In genomic region chr13:42334329-42334706, GRCh38 we compare ENCODE assay signal across 9 cellular contexts.
DNase-seq lines count a peak whose midpoint lies in the region; ATAC-seq and TF ChIP-seq lines count a peak whose summit lies in the region.
"Had no signal": no experiment of that assay in that cellular context is flagged by ENCODE, and none has a peak within 500 bp of the region (broad histone marks: within the 10 kb centered on the region; RNA-seq: fewer than 3 reads in every experiment).

No MANE protein-coding gene starts in this region.

- no peaks in the 10 kb centered on the region for H4K20me1 ChIP-seq in GM23338 (replicated peaks; ENCODE audit: insufficient read depth)

- DNase-seq in DMS 273 (lab: John Stamatoyannopoulos, UW; ENCODE audit: unreplicated experiment) (peak; percentile 20), DMS 273 treated with DMSO at 0.1 percent for 48 hours (lab: John Stamatoyannopoulos, UW) (no peak), GM23338 (ENCODE audit: low spot score) (no peak), NCI-H774 (lab: John Stamatoyannopoulos, UW) (peak; percentile 1), memory B cell (ENCODE audit: low spot score in 2 of 2) (no peak), retina (no peak), gastrocnemius medialis (no peak), NCI-H1694 treated with DMSO at 0.1 percent for 48 hours (lab: John Stamatoyannopoulos, UW) (no peak)
- DNase-seq: T-cell had no signal

- H3K4me3 ChIP-seq in GM23338, result no peak overlapping the region
- no peak overlapping the region for H3K4me3 ChIP-seq in gastrocnemius medialis

- peak overlapping the region; percentile 33; the same call in 1 of the 2 replicates for H3K27ac Mint-ChIP-seq in GM23338
- peak overlapping the region; percentile 36 for H3K27ac Mint-ChIP-seq in memory B cell

- H3K79me2 ChIP-seq in GM23338 (replicated peaks; ENCODE audit: insufficient read depth), result no peaks in the 10 kb centered on the region

- peak; percentile 66 for ATAC-seq in GM23338
- ATAC-seq in memory B cell (ENCODE audit: low read depth), result peak; percentile 56
- ATAC-seq in gastrocnemius medialis, result no peak

- H3K4me1 Mint-ChIP-seq in GM23338, result peaks cover 10% of the 10 kb centered on the region; the same call in 2 of the 3 replicates
- peaks cover 14% of the 10 kb centered on the region for H3K4me1 Mint-ChIP-seq in memory B cell

- H3K9me3 Mint-ChIP-seq in GM23338, result no peaks in the 10 kb centered on the region; the same call in 2 of the 3 replicates
- no peaks in the 10 kb centered on the region for H3K9me3 Mint-ChIP-seq in memory B cell
- H3K9me3 Mint-ChIP-seq: T-cell had no signal

- H3K27me3 ChIP-seq in GM23338 (ENCODE audit: insufficient read depth), result no peaks in the 10 kb centered on the region
- H3K27me3 ChIP-seq in gastrocnemius medialis, result no peaks in the 10 kb centered on the region

- no peak for TF ChIP-seq POLR2A in gastrocnemius medialis (IDR thresholded peaks at IDR 0.05)

- no peaks in the 10 kb centered on the region for H3K9me3 ChIP-seq in gastrocnemius medialis

- H2AFZ ChIP-seq in GM23338, result peak overlapping the region; percentile 33; the same call in 1 of the 2 replicates

- H3K27ac ChIP-seq in GM23338 (ENCODE audit: low read depth) (no peak overlapping the region), gastrocnemius medialis (no peak overlapping the region)

- H3K4me1 ChIP-seq in GM23338 (ENCODE audit: insufficient read depth) (no peaks in the 10 kb centered on the region; the same call in 1 of the 2 replicates), gastrocnemius medialis (no peaks in the 10 kb centered on the region)

- intact Hi-C loops in gastrocnemius medialis (cut with DNase I; ENCODE audit: low total_unique reads), result no loop called here

- H3K27me3 Mint-ChIP-seq in GM23338 (ENCODE audit: insufficient read depth, low read depth, poor library complexity) (peaks cover 3% of the 10 kb centered on the region), memory B cell (no peaks in the 10 kb centered on the region)
- H3K27me3 Mint-ChIP-seq: T-cell had no signal

- H3K36me3 Mint-ChIP-seq in GM23338 (ENCODE audit: low read depth), result no peaks in the 10 kb centered on the region
- H3K36me3 Mint-ChIP-seq in memory B cell, result peaks cover 3% of the 10 kb centered on the region
- H3K36me3 Mint-ChIP-seq: T-cell had no signal

- H3K4me3 Mint-ChIP-seq in GM23338, result no peak overlapping the region
- no peak overlapping the region for H3K4me3 Mint-ChIP-seq in memory B cell
- H3K4me3 Mint-ChIP-seq: T-cell had no signal

- 0 out of 2 replicates have a peak, but pooled peaks cover 2% of the 10 kb centered on the region for H3K9me2 ChIP-seq in GM23338 (ENCODE audit: insufficient read depth)

- in situ Hi-C loops in gastrocnemius medialis (cut with MboI; ENCODE audit: low sequenced_read_pairs in 4 of 4), result no loop called here

- H3K36me3 ChIP-seq in GM23338 (ENCODE audit: insufficient read depth) (no peaks in the 10 kb centered on the region), gastrocnemius medialis (no peaks in the 10 kb centered on the region)

- no peak overlapping the region for H3K4me2 ChIP-seq in GM23338

- no peaks in the 10 kb centered on the region for H3F3A ChIP-seq in GM23338 (replicated peaks; ENCODE audit: low read depth)

- no peak for TF ChIP-seq CTCF in GM23338 (conservative IDR thresholded peaks at IDR 0.05; ENCODE audit: low read depth in 2 of 2)
- no peak for TF ChIP-seq CTCF in gastrocnemius medialis (IDR thresholded peaks at IDR 0.05 in 4 of 5, conservative IDR thresholded peaks at IDR 0.05 in 1 of 5)

TF ChIP-seq in GM23338, 12 proteins besides CTCF, POLR2A, EP300 and RAD21 (continues in another document):
- no peak for TF ChIP-seq EZH2phosphoT487 (IDR thresholded peaks at IDR 0.05; ENCODE audit: unreplicated experiment)
- TF ChIP-seq REST (IDR thresholded peaks at IDR 0.05; ENCODE audit: unreplicated experiment), result no peak
- TF ChIP-seq, protein P1, sequence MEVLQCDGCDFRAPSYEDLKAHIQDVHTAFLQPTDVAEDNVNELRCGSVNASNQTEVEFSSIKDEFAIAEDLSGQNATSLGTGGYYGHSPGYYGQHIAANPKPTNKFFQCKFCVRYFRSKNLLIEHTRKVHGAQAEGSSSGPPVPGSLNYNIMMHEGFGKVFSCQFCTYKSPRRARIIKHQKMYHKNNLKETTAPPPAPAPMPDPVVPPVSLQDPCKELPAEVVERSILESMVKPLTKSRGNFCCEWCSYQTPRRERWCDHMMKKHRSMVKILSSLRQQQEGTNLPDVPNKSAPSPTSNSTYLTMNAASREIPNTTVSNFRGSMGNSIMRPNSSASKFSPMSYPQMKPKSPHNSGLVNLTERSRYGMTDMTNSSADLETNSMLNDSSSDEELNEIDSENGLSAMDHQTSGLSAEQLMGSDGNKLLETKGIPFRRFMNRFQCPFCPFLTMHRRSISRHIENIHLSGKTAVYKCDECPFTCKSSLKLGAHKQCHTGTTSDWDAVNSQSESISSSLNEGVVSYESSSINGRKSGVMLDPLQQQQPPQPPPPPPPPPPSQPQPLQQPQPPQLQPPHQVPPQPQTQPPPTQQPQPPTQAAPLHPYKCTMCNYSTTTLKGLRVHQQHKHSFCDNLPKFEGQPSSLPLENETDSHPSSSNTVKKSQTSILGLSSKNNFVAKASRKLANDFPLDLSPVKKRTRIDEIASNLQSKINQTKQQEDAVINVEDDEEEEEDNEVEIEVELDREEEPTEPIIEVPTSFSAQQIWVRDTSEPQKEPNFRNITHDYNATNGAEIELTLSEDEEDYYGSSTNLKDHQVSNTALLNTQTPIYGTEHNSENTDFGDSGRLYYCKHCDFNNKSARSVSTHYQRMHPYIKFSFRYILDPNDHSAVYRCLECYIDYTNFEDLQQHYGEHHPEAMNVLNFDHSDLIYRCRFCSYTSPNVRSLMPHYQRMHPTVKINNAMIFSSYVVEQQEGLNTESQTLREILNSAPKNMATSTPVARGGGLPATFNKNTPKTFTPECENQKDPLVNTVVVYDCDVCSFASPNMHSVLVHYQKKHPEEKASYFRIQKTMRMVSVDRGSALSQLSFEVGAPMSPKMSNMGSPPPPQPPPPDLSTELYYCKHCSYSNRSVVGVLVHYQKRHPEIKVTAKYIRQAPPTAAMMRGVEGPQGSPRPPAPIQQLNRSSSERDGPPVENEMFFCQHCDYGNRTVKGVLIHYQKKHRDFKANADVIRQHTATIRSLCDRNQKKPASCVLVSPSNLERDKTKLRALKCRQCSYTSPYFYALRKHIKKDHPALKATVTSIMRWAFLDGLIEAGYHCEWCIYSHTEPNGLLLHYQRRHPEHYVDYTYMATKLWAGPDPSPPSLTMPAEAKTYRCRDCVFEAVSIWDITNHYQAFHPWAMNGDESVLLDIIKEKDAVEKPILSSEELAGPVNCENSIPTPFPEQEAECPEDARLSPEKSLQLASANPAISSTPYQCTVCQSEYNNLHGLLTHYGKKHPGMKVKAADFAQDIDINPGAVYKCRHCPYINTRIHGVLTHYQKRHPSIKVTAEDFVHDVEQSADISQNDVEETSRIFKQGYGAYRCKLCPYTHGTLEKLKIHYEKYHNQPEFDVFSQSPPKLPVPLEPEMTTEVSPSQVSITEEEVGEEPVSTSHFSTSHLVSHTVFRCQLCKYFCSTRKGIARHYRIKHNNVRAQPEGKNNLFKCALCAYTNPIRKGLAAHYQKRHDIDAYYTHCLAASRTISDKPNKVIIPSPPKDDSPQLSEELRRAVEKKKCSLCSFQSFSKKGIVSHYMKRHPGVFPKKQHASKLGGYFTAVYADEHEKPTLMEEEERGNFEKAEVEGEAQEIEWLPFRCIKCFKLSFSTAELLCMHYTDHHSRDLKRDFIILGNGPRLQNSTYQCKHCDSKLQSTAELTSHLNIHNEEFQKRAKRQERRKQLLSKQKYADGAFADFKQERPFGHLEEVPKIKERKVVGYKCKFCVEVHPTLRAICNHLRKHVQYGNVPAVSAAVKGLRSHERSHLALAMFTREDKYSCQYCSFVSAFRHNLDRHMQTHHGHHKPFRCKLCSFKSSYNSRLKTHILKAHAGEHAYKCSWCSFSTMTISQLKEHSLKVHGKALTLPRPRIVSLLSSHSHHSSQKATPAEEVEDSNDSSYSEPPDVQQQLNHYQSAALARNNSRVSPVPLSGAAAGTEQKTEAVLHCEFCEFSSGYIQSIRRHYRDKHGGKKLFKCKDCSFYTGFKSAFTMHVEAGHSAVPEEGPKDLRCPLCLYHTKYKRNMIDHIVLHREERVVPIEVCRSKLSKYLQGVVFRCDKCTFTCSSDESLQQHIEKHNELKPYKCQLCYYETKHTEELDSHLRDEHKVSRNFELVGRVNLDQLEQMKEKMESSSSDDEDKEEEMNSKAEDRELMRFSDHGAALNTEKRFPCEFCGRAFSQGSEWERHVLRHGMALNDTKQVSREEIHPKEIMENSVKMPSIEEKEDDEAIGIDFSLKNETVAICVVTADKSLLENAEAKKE (CRISPR knock-in tag; IDR thresholded peaks at IDR 0.05), result no peak
- TF ChIP-seq EZH2 (IDR thresholded peaks at IDR 0.05; ENCODE audit: low read depth, unreplicated experiment), result no peak
- TF ChIP-seq JUNB (IDR thresholded peaks at IDR 0.05; ENCODE audit: unreplicated experiment), result no peak
- no peak for TF ChIP-seq NANOG (IDR thresholded peaks at IDR 0.05; ENCODE audit: borderline replicate concordance)
- TF ChIP-seq CREB1 (CRISPR knock-in tag; IDR thresholded peaks at IDR 0.05; ENCODE audit: low read depth), result no peak

Comparison
In these comparisons a context has a peak if more than half of its experiments do, and no peak if none do; other contexts are left out.
1. DNase-seq: peak in DMS 273 (single experiment) and NCI-H774 (single experiment); none in DMS 273 treated with DMSO at 0.1 percent for 48 hours (single experiment), GM23338 (single experiment), memory B cell (0 of 2), retina (single experiment), gastrocnemius medialis (0 of 2) and NCI-H1694 treated with DMSO at 0.1 percent for 48 hours (single experiment).
2. ATAC-seq: peak in GM23338 (single experiment) and memory B cell (single experiment); none in gastrocnemius medialis (0 of 2).